In genomic region chr20:39524371-39524911, GRCh38 we compare ENCODE assay signal across 14 cellular contexts.
A peak's percentile ranks its signal among the peaks of the same experiment; 100 is the strongest.
DNase-seq lines count a peak whose midpoint lies in the region; ATAC-seq and TF ChIP-seq lines count a peak whose summit lies in the region.
"Had no signal": no experiment of that assay in that cellular context is flagged by ENCODE, and none has a peak within 500 bp of the region (broad histone marks: within the 10 kb centered on the region; RNA-seq: fewer than 3 reads in every experiment).

No MANE protein-coding gene starts in this region.

- no peaks in the 10 kb centered on the region for H3K27me3 ChIP-seq in lung (ENCODE audit: control insufficient read depth, insufficient read depth)
- H3K27me3 ChIP-seq: upper lobe of left lung had no signal

- no peak overlapping the region for H3K4me3 ChIP-seq in lung
- H3K4me3 ChIP-seq: upper lobe of left lung had no signal

- TF ChIP-seq CTCF in lung (IDR thresholded peaks at IDR 0.05; ENCODE audit: control extremely low read depth, extremely low read depth) = no peak

- no peaks in the 10 kb centered on the region for H3K36me3 ChIP-seq in lung (ENCODE audit: control insufficient read depth in 2 of 2, insufficient read depth in 2 of 2, low read length in 2 of 2)
- H3K36me3 ChIP-seq: upper lobe of left lung had no signal

- H3K9me3 ChIP-seq in lung (ENCODE audit: control insufficient read depth in 2 of 2, insufficient read depth in 1 of 2, low read length in 1 of 2) = peaks cover 0 to 3% of the 10 kb centered on the region in 2 donors
- H3K9me3 ChIP-seq: upper lobe of left lung had no signal

- in situ Hi-C loops in Caki2 (cut with HindIII; ENCODE audit: low pct_unique_long_range_greater_than_20kb, low sequenced_read_pairs) = no loop called here

- H3K27ac ChIP-seq in lung (ENCODE audit: low read depth in 1 of 2, low read length in 1 of 2) = no peak overlapping the region
- H3K27ac ChIP-seq: upper lobe of left lung had no signal

- DNase-seq in Caki2 (ENCODE audit: low read depth) (peak; percentile 8), NCI-H446 treated with DMSO at 0.1 percent for 48 hours (lab: John Stamatoyannopoulos, UW) (peak; percentile 72), cerebellum (ENCODE audit: low spot score) (peak; percentile 23), lung (ENCODE audit: low spot score) (no peak), hypothalamus (lab: John Stamatoyannopoulos, UW) (no peak), NCI-H187 (lab: John Stamatoyannopoulos, UW) (no peak)
- no peak for DNase-seq in stimulated activated CD4-positive, alpha-beta T cell treated with anti-CD3 and anti-CD28 coated beads, Interleukin-4, amount 100 ng/mL, for 1 hour
- DNase-seq: activated CD4-positive, CD25-positive, alpha-beta regulatory T cell; activated naive CD8-positive, alpha-beta T cell treated with anti-CD3 and anti-CD28 coated beads, Interleukin-2, amount 50 U/mL, for 24 hours; effector CD4-positive, alpha-beta T cell; NCI-H1436 treated with DMSO at 0.1 percent for 48 hours; SIG-M5; upper lobe of left lung had no signal

- peak; percentile 34 for ATAC-seq in lung (ENCODE audit: insufficient read depth, low FRiP score)
- ATAC-seq in GM21515 (IDR thresholded peaks at IDR 0.05; ENCODE audit: unreplicated experiment) = no peak
- ATAC-seq: activated naive CD8-positive, alpha-beta T cell treated with anti-CD3 and anti-CD28 coated beads, Interleukin-2, amount 50 U/mL, for 24 hours had no signal

- 57 to 75% methylated on average over 4 of the region's 4 CpGs for WGBS in lung, 2 donors

- H3K4me1 ChIP-seq in lung (ENCODE audit: control insufficient read depth in 2 of 2, insufficient read depth in 2 of 2, low read length in 2 of 2) = no peaks in the 10 kb centered on the region
- H3K4me1 ChIP-seq: upper lobe of left lung had no signal

Comparison
In these comparisons a context has a peak if more than half of its experiments do, and no peak if none do; other contexts are left out.
1. DNase-seq: peak in Caki2 (single experiment), NCI-H446 treated with DMSO at 0.1 percent for 48 hours (single experiment) and cerebellum (single experiment); none in lung (single experiment), stimulated activated CD4-positive, alpha-beta T cell treated with anti-CD3 and anti-CD28 coated beads, Interleukin-4, amount 100 ng/mL, for 1 hour (single experiment), hypothalamus (0 of 51) and NCI-H187 (0 of 2).